Comparison of ENCODE assay signal across 1 cellular context in the genomic region with DNA sequence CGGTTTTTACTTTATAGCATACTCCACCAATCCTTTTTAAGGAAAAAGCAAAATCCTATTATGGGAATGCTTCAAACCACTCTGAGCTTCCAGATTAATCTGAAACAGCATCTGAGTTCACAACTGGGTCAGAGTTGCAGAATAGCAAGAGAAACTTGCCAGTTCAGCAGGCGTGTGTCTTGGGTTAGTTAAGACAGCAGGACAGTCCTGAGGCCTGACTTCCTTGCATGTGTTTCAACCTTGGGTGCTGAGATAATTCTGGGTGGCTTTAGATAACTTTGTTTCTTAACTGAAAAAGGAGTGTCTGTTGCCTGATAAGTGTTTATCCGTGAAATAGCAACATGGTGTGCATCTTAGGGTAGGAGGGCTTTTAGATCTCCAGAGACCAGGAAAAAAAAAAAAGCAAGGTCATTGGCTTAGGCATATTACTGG.
TF ChIP-seq lines count a peak whose summit lies in the region.

No MANE protein-coding gene starts in this region.

TF ChIP-seq in GM12878, 131 proteins besides CTCF, POLR2A, EP300 and RAD21 (continued from another document):
- TF ChIP-seq, protein P1, sequence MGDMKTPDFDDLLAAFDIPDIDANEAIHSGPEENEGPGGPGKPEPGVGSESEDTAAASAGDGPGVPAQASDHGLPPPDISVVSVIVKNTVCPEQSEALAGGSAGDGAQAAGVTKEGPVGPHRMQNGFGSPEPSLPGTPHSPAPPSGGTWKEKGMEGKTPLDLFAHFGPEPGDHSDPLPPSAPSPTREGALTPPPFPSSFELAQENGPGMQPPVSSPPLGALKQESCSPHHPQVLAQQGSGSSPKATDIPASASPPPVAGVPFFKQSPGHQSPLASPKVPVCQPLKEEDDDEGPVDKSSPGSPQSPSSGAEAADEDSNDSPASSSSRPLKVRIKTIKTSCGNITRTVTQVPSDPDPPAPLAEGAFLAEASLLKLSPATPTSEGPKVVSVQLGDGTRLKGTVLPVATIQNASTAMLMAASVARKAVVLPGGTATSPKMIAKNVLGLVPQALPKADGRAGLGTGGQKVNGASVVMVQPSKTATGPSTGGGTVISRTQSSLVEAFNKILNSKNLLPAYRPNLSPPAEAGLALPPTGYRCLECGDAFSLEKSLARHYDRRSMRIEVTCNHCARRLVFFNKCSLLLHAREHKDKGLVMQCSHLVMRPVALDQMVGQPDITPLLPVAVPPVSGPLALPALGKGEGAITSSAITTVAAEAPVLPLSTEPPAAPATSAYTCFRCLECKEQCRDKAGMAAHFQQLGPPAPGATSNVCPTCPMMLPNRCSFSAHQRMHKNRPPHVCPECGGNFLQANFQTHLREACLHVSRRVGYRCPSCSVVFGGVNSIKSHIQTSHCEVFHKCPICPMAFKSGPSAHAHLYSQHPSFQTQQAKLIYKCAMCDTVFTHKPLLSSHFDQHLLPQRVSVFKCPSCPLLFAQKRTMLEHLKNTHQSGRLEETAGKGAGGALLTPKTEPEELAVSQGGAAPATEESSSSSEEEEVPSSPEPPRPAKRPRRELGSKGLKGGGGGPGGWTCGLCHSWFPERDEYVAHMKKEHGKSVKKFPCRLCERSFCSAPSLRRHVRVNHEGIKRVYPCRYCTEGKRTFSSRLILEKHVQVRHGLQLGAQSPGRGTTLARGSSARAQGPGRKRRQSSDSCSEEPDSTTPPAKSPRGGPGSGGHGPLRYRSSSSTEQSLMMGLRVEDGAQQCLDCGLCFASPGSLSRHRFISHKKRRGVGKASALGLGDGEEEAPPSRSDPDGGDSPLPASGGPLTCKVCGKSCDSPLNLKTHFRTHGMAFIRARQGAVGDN (IDR thresholded peaks at IDR 0.05): no peak
- TF ChIP-seq E2F8 (IDR thresholded peaks at IDR 0.05; ENCODE audit: low read depth, partially characterized antibody) (no peak), ZNF384 (IDR thresholded peaks at IDR 0.05; ENCODE audit: borderline replicate concordance, low read depth, low read length) (no peak), MEF2B (IDR thresholded peaks at IDR 0.05; ENCODE audit: partially characterized antibody, poor library complexity, severe bottlenecking) (no peak), MYB (IDR thresholded peaks at IDR 0.05; ENCODE audit: borderline replicate concordance, low read depth, low read length) (no peak), POLR2AphosphoS2 (IDR thresholded peaks at IDR 0.05; ENCODE audit: low read depth, low read length) (no peak)
